Comparison of ENCODE assay signal across 1 cellular context in genomic region chr17:1562178-1562643, GRCh38.
TF ChIP-seq lines count a peak whose summit lies in the region.

No MANE protein-coding gene starts in this region.

TF ChIP-seq in K562, 482 proteins besides CTCF, POLR2A, EP300 and RAD21 (continued from another document and continues in another):
- TF ChIP-seq, protein P1, sequence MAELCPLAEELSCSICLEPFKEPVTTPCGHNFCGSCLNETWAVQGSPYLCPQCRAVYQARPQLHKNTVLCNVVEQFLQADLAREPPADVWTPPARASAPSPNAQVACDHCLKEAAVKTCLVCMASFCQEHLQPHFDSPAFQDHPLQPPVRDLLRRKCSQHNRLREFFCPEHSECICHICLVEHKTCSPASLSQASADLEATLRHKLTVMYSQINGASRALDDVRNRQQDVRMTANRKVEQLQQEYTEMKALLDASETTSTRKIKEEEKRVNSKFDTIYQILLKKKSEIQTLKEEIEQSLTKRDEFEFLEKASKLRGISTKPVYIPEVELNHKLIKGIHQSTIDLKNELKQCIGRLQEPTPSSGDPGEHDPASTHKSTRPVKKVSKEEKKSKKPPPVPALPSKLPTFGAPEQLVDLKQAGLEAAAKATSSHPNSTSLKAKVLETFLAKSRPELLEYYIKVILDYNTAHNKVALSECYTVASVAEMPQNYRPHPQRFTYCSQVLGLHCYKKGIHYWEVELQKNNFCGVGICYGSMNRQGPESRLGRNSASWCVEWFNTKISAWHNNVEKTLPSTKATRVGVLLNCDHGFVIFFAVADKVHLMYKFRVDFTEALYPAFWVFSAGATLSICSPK (IDR thresholded peaks at IDR 0.05; ENCODE audit: borderline replicate concordance), result no peak
- TF ChIP-seq ZBTB11 (CRISPR knock-in tag; IDR thresholded peaks at IDR 0.05) (0 out of 6 replicates have a peak, but pooled peaks of 1 of the 3 experiments have one; percentile 60), SAFB2 (IDR thresholded peaks at IDR 0.05; ENCODE audit: borderline replicate concordance, low read depth, low read length, severe bottlenecking) (no peak), SREBF1 (IDR thresholded peaks at IDR 0.05; ENCODE audit: borderline replicate concordance, low read depth, low read length) (no peak), SMARCC2 (IDR thresholded peaks at IDR 0.05; ENCODE audit: low read depth) (no peak), NFE2L1 (tag; IDR thresholded peaks at IDR 0.05; ENCODE audit: borderline replicate concordance, low read depth) (no peak), KDM4B (IDR thresholded peaks at IDR 0.05; ENCODE audit: borderline replicate concordance in 2 of 2, low read depth in 1 of 2) (no peak), ZNF79 (CRISPR knock-in tag; IDR thresholded peaks at IDR 0.05; ENCODE audit: low read depth) (no peak), SNIP1 (IDR thresholded peaks at IDR 0.05; ENCODE audit: low read depth) (no peak), LEF1 (IDR thresholded peaks at IDR 0.05) (no peak), ZNF232 (CRISPR knock-in tag; IDR thresholded peaks at IDR 0.05) (no peak), SMARCA5 (IDR thresholded peaks at IDR 0.05) (no peak), CBX2 (IDR thresholded peaks at IDR 0.05; ENCODE audit: insufficient read depth, low read length, poor library complexity, severe bottlenecking) (no peak), HDAC1 (IDR thresholded peaks at IDR 0.05) (no peak), ZKSCAN1 (IDR thresholded peaks at IDR 0.05; ENCODE audit: low read depth, low read length) (no peak), TARDBP (IDR thresholded peaks at IDR 0.05) (no peak), GTF3C2 (IDR thresholded peaks at IDR 0.05; ENCODE audit: borderline replicate concordance, extremely low read depth, insufficient read length) (no peak), PTTG1 (tag; IDR thresholded peaks at IDR 0.05; ENCODE audit: low read depth) (no peak), PHF8 (IDR thresholded peaks at IDR 0.05; ENCODE audit: borderline replicate concordance, low read length) (peak; percentile 2; the same call in 1 of the 2 replicates), THAP7 (CRISPR knock-in tag; IDR thresholded peaks at IDR 0.05) (no peak), FIP1L1 (IDR thresholded peaks at IDR 0.05; ENCODE audit: low read depth, low read length, poor library complexity, severe bottlenecking) (peak; percentile 14)
- TF ChIP-seq, protein P2, sequence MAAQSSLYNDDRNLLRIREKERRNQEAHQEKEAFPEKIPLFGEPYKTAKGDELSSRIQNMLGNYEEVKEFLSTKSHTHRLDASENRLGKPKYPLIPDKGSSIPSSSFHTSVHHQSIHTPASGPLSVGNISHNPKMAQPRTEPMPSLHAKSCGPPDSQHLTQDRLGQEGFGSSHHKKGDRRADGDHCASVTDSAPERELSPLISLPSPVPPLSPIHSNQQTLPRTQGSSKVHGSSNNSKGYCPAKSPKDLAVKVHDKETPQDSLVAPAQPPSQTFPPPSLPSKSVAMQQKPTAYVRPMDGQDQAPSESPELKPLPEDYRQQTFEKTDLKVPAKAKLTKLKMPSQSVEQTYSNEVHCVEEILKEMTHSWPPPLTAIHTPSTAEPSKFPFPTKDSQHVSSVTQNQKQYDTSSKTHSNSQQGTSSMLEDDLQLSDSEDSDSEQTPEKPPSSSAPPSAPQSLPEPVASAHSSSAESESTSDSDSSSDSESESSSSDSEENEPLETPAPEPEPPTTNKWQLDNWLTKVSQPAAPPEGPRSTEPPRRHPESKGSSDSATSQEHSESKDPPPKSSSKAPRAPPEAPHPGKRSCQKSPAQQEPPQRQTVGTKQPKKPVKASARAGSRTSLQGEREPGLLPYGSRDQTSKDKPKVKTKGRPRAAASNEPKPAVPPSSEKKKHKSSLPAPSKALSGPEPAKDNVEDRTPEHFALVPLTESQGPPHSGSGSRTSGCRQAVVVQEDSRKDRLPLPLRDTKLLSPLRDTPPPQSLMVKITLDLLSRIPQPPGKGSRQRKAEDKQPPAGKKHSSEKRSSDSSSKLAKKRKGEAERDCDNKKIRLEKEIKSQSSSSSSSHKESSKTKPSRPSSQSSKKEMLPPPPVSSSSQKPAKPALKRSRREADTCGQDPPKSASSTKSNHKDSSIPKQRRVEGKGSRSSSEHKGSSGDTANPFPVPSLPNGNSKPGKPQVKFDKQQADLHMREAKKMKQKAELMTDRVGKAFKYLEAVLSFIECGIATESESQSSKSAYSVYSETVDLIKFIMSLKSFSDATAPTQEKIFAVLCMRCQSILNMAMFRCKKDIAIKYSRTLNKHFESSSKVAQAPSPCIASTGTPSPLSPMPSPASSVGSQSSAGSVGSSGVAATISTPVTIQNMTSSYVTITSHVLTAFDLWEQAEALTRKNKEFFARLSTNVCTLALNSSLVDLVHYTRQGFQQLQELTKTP (IDR thresholded peaks at IDR 0.05; ENCODE audit: low read depth in 1 of 2, partially characterized antibody in 2 of 2), result no peak
- TF ChIP-seq, protein P3, sequence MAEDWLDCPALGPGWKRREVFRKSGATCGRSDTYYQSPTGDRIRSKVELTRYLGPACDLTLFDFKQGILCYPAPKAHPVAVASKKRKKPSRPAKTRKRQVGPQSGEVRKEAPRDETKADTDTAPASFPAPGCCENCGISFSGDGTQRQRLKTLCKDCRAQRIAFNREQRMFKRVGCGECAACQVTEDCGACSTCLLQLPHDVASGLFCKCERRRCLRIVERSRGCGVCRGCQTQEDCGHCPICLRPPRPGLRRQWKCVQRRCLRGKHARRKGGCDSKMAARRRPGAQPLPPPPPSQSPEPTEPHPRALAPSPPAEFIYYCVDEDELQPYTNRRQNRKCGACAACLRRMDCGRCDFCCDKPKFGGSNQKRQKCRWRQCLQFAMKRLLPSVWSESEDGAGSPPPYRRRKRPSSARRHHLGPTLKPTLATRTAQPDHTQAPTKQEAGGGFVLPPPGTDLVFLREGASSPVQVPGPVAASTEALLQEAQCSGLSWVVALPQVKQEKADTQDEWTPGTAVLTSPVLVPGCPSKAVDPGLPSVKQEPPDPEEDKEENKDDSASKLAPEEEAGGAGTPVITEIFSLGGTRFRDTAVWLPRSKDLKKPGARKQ (CRISPR knock-in tag; IDR thresholded peaks at IDR 0.05), result no peak
- TF ChIP-seq, protein P4, sequence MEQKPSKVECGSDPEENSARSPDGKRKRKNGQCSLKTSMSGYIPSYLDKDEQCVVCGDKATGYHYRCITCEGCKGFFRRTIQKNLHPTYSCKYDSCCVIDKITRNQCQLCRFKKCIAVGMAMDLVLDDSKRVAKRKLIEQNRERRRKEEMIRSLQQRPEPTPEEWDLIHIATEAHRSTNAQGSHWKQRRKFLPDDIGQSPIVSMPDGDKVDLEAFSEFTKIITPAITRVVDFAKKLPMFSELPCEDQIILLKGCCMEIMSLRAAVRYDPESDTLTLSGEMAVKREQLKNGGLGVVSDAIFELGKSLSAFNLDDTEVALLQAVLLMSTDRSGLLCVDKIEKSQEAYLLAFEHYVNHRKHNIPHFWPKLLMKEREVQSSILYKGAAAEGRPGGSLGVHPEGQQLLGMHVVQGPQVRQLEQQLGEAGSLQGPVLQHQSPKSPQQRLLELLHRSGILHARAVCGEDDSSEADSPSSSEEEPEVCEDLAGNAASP (IDR thresholded peaks at IDR 0.05), result no peak
- TF ChIP-seq, protein P5, sequence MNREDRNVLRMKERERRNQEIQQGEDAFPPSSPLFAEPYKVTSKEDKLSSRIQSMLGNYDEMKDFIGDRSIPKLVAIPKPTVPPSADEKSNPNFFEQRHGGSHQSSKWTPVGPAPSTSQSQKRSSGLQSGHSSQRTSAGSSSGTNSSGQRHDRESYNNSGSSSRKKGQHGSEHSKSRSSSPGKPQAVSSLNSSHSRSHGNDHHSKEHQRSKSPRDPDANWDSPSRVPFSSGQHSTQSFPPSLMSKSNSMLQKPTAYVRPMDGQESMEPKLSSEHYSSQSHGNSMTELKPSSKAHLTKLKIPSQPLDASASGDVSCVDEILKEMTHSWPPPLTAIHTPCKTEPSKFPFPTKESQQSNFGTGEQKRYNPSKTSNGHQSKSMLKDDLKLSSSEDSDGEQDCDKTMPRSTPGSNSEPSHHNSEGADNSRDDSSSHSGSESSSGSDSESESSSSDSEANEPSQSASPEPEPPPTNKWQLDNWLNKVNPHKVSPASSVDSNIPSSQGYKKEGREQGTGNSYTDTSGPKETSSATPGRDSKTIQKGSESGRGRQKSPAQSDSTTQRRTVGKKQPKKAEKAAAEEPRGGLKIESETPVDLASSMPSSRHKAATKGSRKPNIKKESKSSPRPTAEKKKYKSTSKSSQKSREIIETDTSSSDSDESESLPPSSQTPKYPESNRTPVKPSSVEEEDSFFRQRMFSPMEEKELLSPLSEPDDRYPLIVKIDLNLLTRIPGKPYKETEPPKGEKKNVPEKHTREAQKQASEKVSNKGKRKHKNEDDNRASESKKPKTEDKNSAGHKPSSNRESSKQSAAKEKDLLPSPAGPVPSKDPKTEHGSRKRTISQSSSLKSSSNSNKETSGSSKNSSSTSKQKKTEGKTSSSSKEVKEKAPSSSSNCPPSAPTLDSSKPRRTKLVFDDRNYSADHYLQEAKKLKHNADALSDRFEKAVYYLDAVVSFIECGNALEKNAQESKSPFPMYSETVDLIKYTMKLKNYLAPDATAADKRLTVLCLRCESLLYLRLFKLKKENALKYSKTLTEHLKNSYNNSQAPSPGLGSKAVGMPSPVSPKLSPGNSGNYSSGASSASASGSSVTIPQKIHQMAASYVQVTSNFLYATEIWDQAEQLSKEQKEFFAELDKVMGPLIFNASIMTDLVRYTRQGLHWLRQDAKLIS (CRISPR knock-in tag; IDR thresholded peaks at IDR 0.05), result 0 out of 2 replicates have a peak, but pooled peaks have one; percentile 6
- TF ChIP-seq, protein P6, sequence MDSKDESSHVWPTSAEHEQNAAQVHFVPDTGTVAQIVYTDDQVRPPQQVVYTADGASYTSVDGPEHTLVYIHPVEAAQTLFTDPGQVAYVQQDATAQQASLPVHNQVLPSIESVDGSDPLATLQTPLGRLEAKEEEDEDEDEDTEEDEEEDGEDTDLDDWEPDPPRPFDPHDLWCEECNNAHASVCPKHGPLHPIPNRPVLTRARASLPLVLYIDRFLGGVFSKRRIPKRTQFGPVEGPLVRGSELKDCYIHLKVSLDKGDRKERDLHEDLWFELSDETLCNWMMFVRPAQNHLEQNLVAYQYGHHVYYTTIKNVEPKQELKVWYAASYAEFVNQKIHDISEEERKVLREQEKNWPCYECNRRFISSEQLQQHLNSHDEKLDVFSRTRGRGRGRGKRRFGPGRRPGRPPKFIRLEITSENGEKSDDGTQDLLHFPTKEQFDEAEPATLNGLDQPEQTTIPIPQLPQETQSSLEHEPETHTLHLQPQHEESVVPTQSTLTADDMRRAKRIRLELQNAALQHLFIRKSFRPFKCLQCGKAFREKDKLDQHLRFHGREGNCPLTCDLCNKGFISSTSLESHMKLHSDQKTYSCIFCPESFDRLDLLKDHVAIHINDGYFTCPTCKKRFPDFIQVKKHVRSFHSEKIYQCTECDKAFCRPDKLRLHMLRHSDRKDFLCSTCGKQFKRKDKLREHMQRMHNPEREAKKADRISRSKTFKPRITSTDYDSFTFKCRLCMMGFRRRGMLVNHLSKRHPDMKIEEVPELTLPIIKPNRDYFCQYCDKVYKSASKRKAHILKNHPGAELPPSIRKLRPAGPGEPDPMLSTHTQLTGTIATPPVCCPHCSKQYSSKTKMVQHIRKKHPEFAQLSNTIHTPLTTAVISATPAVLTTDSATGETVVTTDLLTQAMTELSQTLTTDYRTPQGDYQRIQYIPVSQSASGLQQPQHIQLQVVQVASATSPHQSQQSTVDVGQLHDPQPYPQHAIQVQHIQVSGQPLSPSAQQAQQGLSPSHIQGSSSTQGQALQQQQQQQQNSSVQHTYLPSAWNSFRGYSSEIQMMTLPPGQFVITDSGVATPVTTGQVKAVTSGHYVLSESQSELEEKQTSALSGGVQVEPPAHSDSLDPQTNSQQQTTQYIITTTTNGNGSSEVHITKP (IDR thresholded peaks at IDR 0.05; ENCODE audit: partially characterized antibody), result no peak
- TF ChIP-seq, protein P7, sequence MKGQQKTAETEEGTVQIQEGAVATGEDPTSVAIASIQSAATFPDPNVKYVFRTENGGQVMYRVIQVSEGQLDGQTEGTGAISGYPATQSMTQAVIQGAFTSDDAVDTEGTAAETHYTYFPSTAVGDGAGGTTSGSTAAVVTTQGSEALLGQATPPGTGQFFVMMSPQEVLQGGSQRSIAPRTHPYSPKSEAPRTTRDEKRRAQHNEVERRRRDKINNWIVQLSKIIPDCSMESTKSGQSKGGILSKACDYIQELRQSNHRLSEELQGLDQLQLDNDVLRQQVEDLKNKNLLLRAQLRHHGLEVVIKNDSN (CRISPR knock-in tag; IDR thresholded peaks at IDR 0.05), result no peak
